13 cellular contexts compared by ENCODE assay signal in genomic region chr16:89402962-89403361, GRCh38.
DNase-seq lines count a peak whose midpoint lies in the region; ATAC-seq and TF ChIP-seq lines count a peak whose summit lies in the region.
"Had no signal": no experiment of that assay in that cellular context is flagged by ENCODE, and none has a peak within 500 bp of the region (broad histone marks: within the 10 kb centered on the region; RNA-seq: fewer than 3 reads in every experiment).

No MANE protein-coding gene starts in this region.

- CTCF ChIA-PET in OCI-LY7 (lab: Charles Lee; ENCODE audit: unreplicated experiment), result no interaction called here

- H3K4me1 Mint-ChIP-seq in chondrocyte (ENCODE audit: low read depth) (peaks cover 74% of the 10 kb centered on the region), neural crest cell (peaks cover 63% of the 10 kb centered on the region)

- peak overlapping the region; percentile 2; the same call in 1 of the 2 replicates for H3K4me2 ChIP-seq in OCI-LY7 (ENCODE audit: low read length)

- intact Hi-C loops in OCI-LY7 (cut with micrococcal nuclease; ENCODE audit: unreplicated experiment), result no loop called here

- ATAC-seq in activated CD4-positive, CD25-positive, alpha-beta regulatory T cell treated with anti-CD3 and anti-CD28 coated beads, Interleukin-2, amount 50 U/mL, for 24 hours, result peak; percentile 34 to 39
- ATAC-seq in HG03432 (IDR thresholded peaks at IDR 0.05; ENCODE audit: unreplicated experiment), result no peak

- peaks cover 14% of the 10 kb centered on the region; the same call in 1 of the 2 replicates for H4K20me1 ChIP-seq in OCI-LY7 (ENCODE audit: insufficient read depth, low read length)

- DNase-seq in activated CD4-positive, CD25-positive, alpha-beta regulatory T cell (lab: John Stamatoyannopoulos, UW), result no peak
- DNase-seq in OCI-LY7 (ENCODE audit: low spot score) (peak; percentile 28), chondrocyte (ENCODE audit: low spot score) (no peak), neural crest cell (ENCODE audit: low read depth, low spot score) (no peak), kidney glomerular epithelial cell (lab: John Stamatoyannopoulos, UW) (no peak), SKM-1 treated with dmso at 0.1 percent for 144 hours (lab: John Stamatoyannopoulos, UW; ENCODE audit: unreplicated experiment) (no peak)
- DNase-seq: 8988T, DND-41, NCI-H1105 treated with DMSO at 0.1 percent for 48 hours, NCI-H774 had no signal

- TF ChIP-seq CTCF in OCI-LY7 (conservative IDR thresholded peaks at IDR 0.05; ENCODE audit: low read length), result no peak
- no peak for TF ChIP-seq CTCF in chondrocyte (IDR thresholded peaks at IDR 0.05)
- TF ChIP-seq CTCF in neural crest cell (conservative IDR thresholded peaks at IDR 0.05), result no peak

- no peak overlapping the region for H3K4me3 ChIP-seq in OCI-LY7 (ENCODE audit: low read depth, low read length, poor library complexity, severe bottlenecking)
- H3K4me3 ChIP-seq: right atrium auricular region had no signal

- H3K9me2 ChIP-seq in OCI-LY7 (ENCODE audit: insufficient read depth, low read length), result no peaks in the 10 kb centered on the region

- H3K27me3 Mint-ChIP-seq in chondrocyte (ENCODE audit: low read depth), result no peaks in the 10 kb centered on the region
- H3K27me3 Mint-ChIP-seq in neural crest cell (ENCODE audit: low read depth), result no peaks in the 10 kb centered on the region

- no peaks in the 10 kb centered on the region for H3K9me3 Mint-ChIP-seq in chondrocyte (ENCODE audit: low read depth)
- H3K9me3 Mint-ChIP-seq in neural crest cell, result no peaks in the 10 kb centered on the region

- POLR2A ChIA-PET in OCI-LY7 (lab: Charles Lee), result interaction anchor here (1.0 kb wide), 1 partner anchor 8 kb away, joined by 3 read pairs; no protein-coding TSS in a partner anchor

- H3K27ac ChIP-seq in OCI-LY7 (ENCODE audit: low read depth, low read length, poor library complexity, severe bottlenecking), result no peak overlapping the region
- H3K27ac ChIP-seq: right atrium auricular region had no signal

- H3K27ac Mint-ChIP-seq in chondrocyte (ENCODE audit: unreplicated experiment) (peak overlapping the region; percentile 32), neural crest cell (ENCODE audit: unreplicated experiment) (peak overlapping the region; percentile 35)

- H3K36me3 ChIP-seq in OCI-LY7 (ENCODE audit: insufficient read depth, low read length), result peaks cover 17% of the 10 kb centered on the region
- H3K36me3 ChIP-seq: right atrium auricular region had no signal

- H3K36me3 Mint-ChIP-seq in chondrocyte (ENCODE audit: low read depth), result no peaks in the 10 kb centered on the region
- H3K36me3 Mint-ChIP-seq in neural crest cell (ENCODE audit: low read depth), result no peaks in the 10 kb centered on the region

- no TSS peak for BruUV-seq in OCI-LY7 (replicated peaks; lab: Mats Ljungman, UMichigan)

- peaks cover 89% of the 10 kb centered on the region for H3K79me2 ChIP-seq in OCI-LY7 (ENCODE audit: insufficient read depth, low read depth, low read length)

- H3K9me3 ChIP-seq in OCI-LY7 (ENCODE audit: low read length), result no peaks in the 10 kb centered on the region
- H3K9me3 ChIP-seq: right atrium auricular region had no signal

- H2AFZ ChIP-seq in OCI-LY7 (ENCODE audit: low read length), result no peak overlapping the region

- H3K4me1 ChIP-seq in OCI-LY7 (ENCODE audit: insufficient read depth, low read length, poor library complexity, severe bottlenecking), result peaks cover 26% of the 10 kb centered on the region

- H3K4me3 Mint-ChIP-seq in chondrocyte (ENCODE audit: unreplicated experiment) (no peak overlapping the region), neural crest cell (no peak overlapping the region)
